Comparison of ENCODE assay signal across 9 cellular contexts in the genomic region with DNA sequence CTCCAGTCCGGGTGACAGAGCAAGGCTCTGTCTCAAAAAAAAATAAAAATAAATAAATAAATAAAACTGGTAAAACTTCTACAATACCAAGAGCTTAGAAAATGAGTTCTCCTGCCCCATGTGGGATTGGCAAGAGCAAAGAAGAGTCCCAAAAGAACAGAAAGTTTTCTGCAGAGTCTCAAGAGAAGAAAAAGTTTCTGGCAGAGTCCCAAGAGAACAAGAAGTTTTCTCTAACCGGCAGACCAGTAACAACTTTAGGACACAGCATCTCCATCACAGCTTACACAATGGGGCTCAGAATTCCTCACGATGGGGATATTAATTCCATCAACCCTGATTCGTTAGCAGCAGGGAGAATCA. TPM values are rescaled to one million over a fixed set of nuclear protein-coding genes. Genes with fewer than 3 reads are reported as not detected.
DNase-seq lines count a peak whose midpoint lies in the region; ATAC-seq and TF ChIP-seq lines count a peak whose summit lies in the region.
"Had no signal": no experiment of that assay in that cellular context is flagged by ENCODE, and none has a peak within 500 bp of the region (broad histone marks: within the 10 kb centered on the region; RNA-seq: fewer than 3 reads in every experiment).

No MANE protein-coding gene starts in this region.

- DNase-seq in GM06990 (ENCODE audit: extremely low read depth, insufficient read length) (no peak), SJCRH30 (peak in 1 of 2 experiments; percentile 13), fibroblast of peridontal ligament (ENCODE audit: extremely low read depth) (peak; percentile 11), ecto neural progenitor cell (ENCODE audit: low spot score) (no peak), omental fat pad (ENCODE audit: low spot score) (no peak), HuH-7.5 (ENCODE audit: low spot score) (no peak)
- no peak for DNase-seq in activated CD8-positive, alpha-beta memory T cell treated with anti-CD3 and anti-CD28 coated beads, Interleukin-2, amount 50 U/mL, for 4 hours

- peaks cover 8% of the 10 kb centered on the region for H3K36me3 ChIP-seq in GM06990 (ENCODE audit: control insufficient read depth, insufficient read depth, low read length)
- H3K36me3 ChIP-seq in SJCRH30 = no peaks in the 10 kb centered on the region
- H3K36me3 ChIP-seq in rectal smooth muscle tissue (ENCODE audit: control insufficient read depth, insufficient read depth, low read length) = no peaks in the 10 kb centered on the region

- H3K27ac ChIP-seq in SJCRH30 (no peak overlapping the region), rectal smooth muscle tissue (ENCODE audit: low read depth, low read length) (no peak overlapping the region)

- H3K27me3 ChIP-seq in GM06990 (replicated peaks; ENCODE audit: control insufficient read depth, insufficient read depth, low read length) (no peaks in the 10 kb centered on the region), SJCRH30 (0 out of 2 replicates have a peak, but pooled peaks cover 3% of the 10 kb centered on the region), rectal smooth muscle tissue (ENCODE audit: control insufficient read depth, insufficient read depth, low read length) (no peaks in the 10 kb centered on the region)
- H3K27me3 ChIP-seq: left lung had no signal

- H3K9me3 ChIP-seq in SJCRH30 (replicated peaks) = no peaks in the 10 kb centered on the region
- H3K9me3 ChIP-seq: left lung had no signal

- H3K4me3 ChIP-seq in GM06990 (replicated peaks; ENCODE audit: low read depth, low read length) = peak overlapping the region; percentile 83
- H3K4me3 ChIP-seq in SJCRH30 = peak overlapping the region; percentile 61
- peak overlapping the region; percentile 89 for H3K4me3 ChIP-seq in rectal smooth muscle tissue (ENCODE audit: low read length)

- ATAC-seq in omental fat pad (ENCODE audit: low FRiP score) = no peak

- H3K4me1 ChIP-seq in SJCRH30 (no peaks in the 10 kb centered on the region; the same call in 1 of the 2 replicates), rectal smooth muscle tissue (ENCODE audit: control insufficient read depth, insufficient read depth, low read length) (no peaks in the 10 kb centered on the region)

- no peak overlapping the region for H3K9ac ChIP-seq in rectal smooth muscle tissue (ENCODE audit: low read length)

- TF ChIP-seq CTCF in GM06990 (IDR thresholded peaks at IDR 0.05; ENCODE audit: insufficient read depth, low read length, poor library complexity, severe bottlenecking) (no peak), omental fat pad (IDR thresholded peaks at IDR 0.05) (no peak)

RNA-seq across cellular contexts. Expression of a gene that starts 1.1 kb away (rescaled TPM):
- 5.4 and 9.3 TPM in 2 replicates for total RNA-seq in SJCRH30 (2014; rRNA removed; shearing (Covaris generic))
- total RNA-seq in omental fat pad = 10 to 100 TPM; 18.8 to 42.4 (median 31.3) TPM
